ENCODE assay signal across 27 cellular contexts in the genomic region with DNA sequence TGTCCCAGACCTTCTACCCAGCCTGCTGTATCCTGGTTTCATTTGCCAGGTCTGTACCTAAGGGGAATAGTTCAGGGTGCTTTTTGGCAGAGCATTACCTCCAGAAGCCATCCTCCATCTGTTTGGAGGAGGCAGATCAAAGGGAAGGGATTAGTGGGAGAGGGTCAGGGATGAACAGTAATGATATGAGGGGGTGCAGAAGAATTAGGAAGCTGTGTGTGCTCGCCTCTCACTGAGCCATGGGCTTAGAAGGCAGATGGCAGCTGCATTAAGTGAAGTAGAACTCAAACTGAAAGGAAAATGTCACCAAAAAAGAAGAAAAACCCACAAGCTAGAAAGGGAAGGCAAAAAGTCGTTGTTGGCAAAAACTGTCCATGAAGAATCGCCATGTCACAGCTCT. TPM values are rescaled to one million over a fixed set of nuclear protein-coding genes. Genes with fewer than 3 reads are reported as not detected.
DNase-seq lines count a peak whose midpoint lies in the region; ATAC-seq and TF ChIP-seq lines count a peak whose summit lies in the region.
"Had no signal": no experiment of that assay in that cellular context is flagged by ENCODE, and none has a peak within 500 bp of the region (broad histone marks: within the 10 kb centered on the region; RNA-seq: fewer than 3 reads in every experiment).

No MANE protein-coding gene starts in this region.

- no peak overlapping the region for H3K4me3 Mint-ChIP-seq in activated CD8-positive, alpha-beta T cell treated with anti-CD3 and anti-CD28 coated beads, Interleukin-2, amount 10 ng/mL, durations not matched to agents 7 days and 5 days
- no peak overlapping the region for H3K4me3 Mint-ChIP-seq in activated CD8-positive, alpha-beta T cell treated with anti-CD3 and anti-CD28 coated beads for 36 hours
- H3K4me3 Mint-ChIP-seq in neural progenitor cell (no peak overlapping the region), endothelial cell (ENCODE audit: unreplicated experiment) (no peak overlapping the region)
- H3K4me3 Mint-ChIP-seq: CD14-positive monocyte, H9, HFFc6 had no signal

- H3K27me3 ChIP-seq in WERI-Rb-1 (ENCODE audit: insufficient read depth, low read depth, severe bottlenecking) (no peaks in the 10 kb centered on the region), neural progenitor cell (no peaks in the 10 kb centered on the region)
- H3K27me3 ChIP-seq: BE2C had no signal

- H3K9me3 Mint-ChIP-seq in activated CD8-positive, alpha-beta T cell treated with anti-CD3 and anti-CD28 coated beads, Interleukin-2, amount 10 ng/mL, durations not matched to agents 7 days and 5 days (ENCODE audit: insufficient read depth) = no peaks in the 10 kb centered on the region
- no peaks in the 10 kb centered on the region for H3K9me3 Mint-ChIP-seq in activated CD8-positive, alpha-beta T cell treated with anti-CD3 and anti-CD28 coated beads for 36 hours
- no peaks in the 10 kb centered on the region for H3K9me3 Mint-ChIP-seq in neural progenitor cell
- H3K9me3 Mint-ChIP-seq in endothelial cell (ENCODE audit: unreplicated experiment) = no peaks in the 10 kb centered on the region
- H3K9me3 Mint-ChIP-seq: CD14-positive monocyte, H9, HFFc6 had no signal

- no peaks in the 10 kb centered on the region for H3K27me3 Mint-ChIP-seq in activated CD8-positive, alpha-beta T cell treated with anti-CD3 and anti-CD28 coated beads, Interleukin-2, amount 10 ng/mL, durations not matched to agents 7 days and 5 days (ENCODE audit: low read depth)
- H3K27me3 Mint-ChIP-seq in activated CD8-positive, alpha-beta T cell treated with anti-CD3 and anti-CD28 coated beads for 36 hours = no peaks in the 10 kb centered on the region
- peaks cover 2% of the 10 kb centered on the region for H3K27me3 Mint-ChIP-seq in neural progenitor cell (ENCODE audit: insufficient read depth, low read depth)
- H3K27me3 Mint-ChIP-seq in endothelial cell (ENCODE audit: unreplicated experiment) = peaks cover 3% of the 10 kb centered on the region

- no peak for TF ChIP-seq CTCF in activated CD8-positive, alpha-beta T cell treated with anti-CD3 and anti-CD28 coated beads for 36 hours (IDR thresholded peaks at IDR 0.05)
- TF ChIP-seq CTCF in WERI-Rb-1 (IDR thresholded peaks at IDR 0.05; ENCODE audit: low read depth, low read length) (no peak), neural progenitor cell (IDR thresholded peaks at IDR 0.05) (no peak), endothelial cell (IDR thresholded peaks at IDR 0.05; ENCODE audit: unreplicated experiment) (no peak)

- no peak overlapping the region for H3K4me2 ChIP-seq in neural progenitor cell
- H3K4me2 ChIP-seq: SK-N-SH had no signal

- H3K4me1 Mint-ChIP-seq in activated CD8-positive, alpha-beta T cell treated with anti-CD3 and anti-CD28 coated beads, Interleukin-2, amount 10 ng/mL, durations not matched to agents 7 days and 5 days (ENCODE audit: low read depth) = no peaks in the 10 kb centered on the region
- no peaks in the 10 kb centered on the region for H3K4me1 Mint-ChIP-seq in activated CD8-positive, alpha-beta T cell treated with anti-CD3 and anti-CD28 coated beads for 36 hours (ENCODE audit: low read depth)
- H3K4me1 Mint-ChIP-seq in neural progenitor cell (peaks cover 3% of the 10 kb centered on the region), endothelial cell (ENCODE audit: unreplicated experiment) (peaks cover 8% of the 10 kb centered on the region)
- H3K4me1 Mint-ChIP-seq: CD14-positive monocyte, H9 had no signal

- H3K36me3 ChIP-seq in WERI-Rb-1 = peaks cover 66% of the 10 kb centered on the region
- H3K36me3 ChIP-seq in neural progenitor cell = no peaks in the 10 kb centered on the region

- H3K4me1 ChIP-seq in neural progenitor cell = peaks cover 4% of the 10 kb centered on the region
- H3K4me1 ChIP-seq: BE2C had no signal

- POLR2A ChIA-PET in activated CD8-positive, alpha-beta T cell treated with anti-CD3 and anti-CD28 coated beads, Interleukin-2, amount 10 ng/mL, durations not matched to agents 7 days and 5 days (lab: Charles Lee) = no interaction called here
- POLR2A ChIA-PET in activated CD8-positive, alpha-beta T cell treated with anti-CD3 and anti-CD28 coated beads for 36 hours (lab: Charles Lee) = no interaction called here

- H4K20me1 ChIP-seq in neural progenitor cell (ENCODE audit: low read depth) = no peaks in the 10 kb centered on the region

- H3K9me3 ChIP-seq in WERI-Rb-1 (ENCODE audit: severe bottlenecking) = no peaks in the 10 kb centered on the region
- H3K9me3 ChIP-seq in neural progenitor cell (ENCODE audit: low read depth) = no peaks in the 10 kb centered on the region
- H3K9me3 ChIP-seq: BE2C, SK-N-SH had no signal

- no peak overlapping the region for H2AFZ ChIP-seq in neural progenitor cell (replicated peaks)

- intact Hi-C loops in activated CD8-positive, alpha-beta T cell treated with anti-CD3 and anti-CD28 coated beads for 36 hours (cut with micrococcal nuclease) = no loop called here

- ATAC-seq in activated CD8-positive, alpha-beta T cell treated with anti-CD3 and anti-CD28 coated beads, Interleukin-2, amount 10 ng/mL, durations not matched to agents 7 days and 5 days = no peak
- ATAC-seq in activated CD8-positive, alpha-beta T cell treated with anti-CD3 and anti-CD28 coated beads for 36 hours = no peak
- ATAC-seq in GM21737 (IDR thresholded peaks at IDR 0.05; ENCODE audit: unreplicated experiment) = no peak
- ATAC-seq: K562, PC-3 had no signal

- DNase-seq in activated CD8-positive, alpha-beta T cell treated with anti-CD3 and anti-CD28 coated beads, Interleukin-2, amount 10 ng/mL, durations not matched to agents 7 days and 5 days = no peak
- DNase-seq in activated CD8-positive, alpha-beta T cell treated with anti-CD3 and anti-CD28 coated beads for 36 hours = no peak
- peak; percentile 6 for DNase-seq in NCI-H1694 (lab: John Stamatoyannopoulos, UW)
- peak; percentile 59 for DNase-seq in WERI-Rb-1
- no peak for DNase-seq in neural progenitor cell (ENCODE audit: low spot score)
- no peak for DNase-seq in endothelial cell (ENCODE audit: low spot score)
- DNase-seq in NCI-H187 treated with DMSO at 0.1 percent for 48 hours (lab: John Stamatoyannopoulos, UW) = no peak
- DNase-seq: 8988T; ACHN; BE2C; DND-41; H9; HFFc6; Kasumi-1; NCI-H1092 treated with DMSO at 0.1 percent for 48 hours; NCI-H1436; NCI-H2029; NCI-H226; NCI-H510A; NCI-H748 treated with DMSO at 0.1 percent for 48 hours; NK-92 treated with Interleukin-12 subunit alpha and Interleukin-12 subunit beta, amount 100 ng/mL, for 24 hours; PC-3; SK-N-SH; SW 1271 had no signal

- peak overlapping the region; percentile 78 for H3K27ac ChIP-seq in WERI-Rb-1
- no peak overlapping the region for H3K27ac ChIP-seq in neural progenitor cell

- H3K4me3 ChIP-seq in WERI-Rb-1 (ENCODE audit: low read depth, low read length) (no peak overlapping the region), neural progenitor cell (no peak overlapping the region)
- H3K4me3 ChIP-seq: K562 had no signal

- CTCF ChIA-PET in activated CD8-positive, alpha-beta T cell treated with anti-CD3 and anti-CD28 coated beads, Interleukin-2, amount 10 ng/mL, durations not matched to agents 7 days and 5 days (lab: Charles Lee) = interaction anchor here (0.5 kb wide), 1 partner anchor 471 kb away, joined by 3 read pairs; no protein-coding TSS in a partner anchor
- CTCF ChIA-PET in activated CD8-positive, alpha-beta T cell treated with anti-CD3 and anti-CD28 coated beads for 36 hours (lab: Charles Lee) = interaction anchor here (1.6 kb wide), 1 partner anchor 52 kb away, joined by 4 read pairs; no protein-coding TSS in a partner anchor

- H3K9ac ChIP-seq in neural progenitor cell = no peak overlapping the region
- H3K9ac ChIP-seq: SK-N-SH had no signal

- no peaks in the 10 kb centered on the region for H3K79me2 ChIP-seq in neural progenitor cell (ENCODE audit: low read depth)

- H3K27ac Mint-ChIP-seq in activated CD8-positive, alpha-beta T cell treated with anti-CD3 and anti-CD28 coated beads, Interleukin-2, amount 10 ng/mL, durations not matched to agents 7 days and 5 days = peak overlapping the region; percentile 19
- no peak overlapping the region for H3K27ac Mint-ChIP-seq in activated CD8-positive, alpha-beta T cell treated with anti-CD3 and anti-CD28 coated beads for 36 hours
- H3K27ac Mint-ChIP-seq in neural progenitor cell (peak overlapping the region; percentile 1), endothelial cell (ENCODE audit: unreplicated experiment) (no peak overlapping the region)
- H3K27ac Mint-ChIP-seq: H9, HFFc6 had no signal

- H3F3A ChIP-seq in neural progenitor cell (ENCODE audit: low read depth) = no peaks in the 10 kb centered on the region

- H3K36me3 Mint-ChIP-seq in activated CD8-positive, alpha-beta T cell treated with anti-CD3 and anti-CD28 coated beads, Interleukin-2, amount 10 ng/mL, durations not matched to agents 7 days and 5 days (ENCODE audit: low read depth) = peaks cover 22% of the 10 kb centered on the region
- H3K36me3 Mint-ChIP-seq in activated CD8-positive, alpha-beta T cell treated with anti-CD3 and anti-CD28 coated beads for 36 hours (ENCODE audit: low read depth) = peaks cover 22% of the 10 kb centered on the region
- H3K36me3 Mint-ChIP-seq in neural progenitor cell = peaks cover 22% of the 10 kb centered on the region
- H3K36me3 Mint-ChIP-seq in endothelial cell (ENCODE audit: low read depth, unreplicated experiment) = peaks cover 44% of the 10 kb centered on the region

RNA-seq across cellular contexts. Expression of a gene that starts 46.7 kb away (rescaled TPM):
- 10 to 100 TPM; 31.7 to 32.4 TPM for total RNA-seq in activated CD8-positive, alpha-beta T cell treated with anti-CD3 and anti-CD28 coated beads, Interleukin-2, amount 10 ng/mL, durations not matched to agents 7 days and 5 days
- total RNA-seq in activated CD8-positive, alpha-beta T cell treated with anti-CD3 and anti-CD28 coated beads for 36 hours = 10 to 100 TPM; 24.0 to 25.5 TPM
- total RNA-seq in neural progenitor cell (ENCODE audit: low replicate concordance) (24.2 and 26.0 TPM in 2 replicates), endothelial cell (ENCODE audit: unreplicated experiment) (28.6 TPM)

RNA-seq across cellular contexts. Expression of a gene that starts 58.3 kb away (rescaled TPM):
- total RNA-seq in activated CD8-positive, alpha-beta T cell treated with anti-CD3 and anti-CD28 coated beads, Interleukin-2, amount 10 ng/mL, durations not matched to agents 7 days and 5 days = 1 to 10 TPM; 1.0 to 1.1 TPM
- 1 to 10 TPM in 1 of 2 experiments, under 1 TPM in 1; 0.97 to 1.5 TPM for total RNA-seq in activated CD8-positive, alpha-beta T cell treated with anti-CD3 and anti-CD28 coated beads for 36 hours
- 8.2 and 16.3 TPM in 2 replicates for total RNA-seq in neural progenitor cell (ENCODE audit: low replicate concordance)
- 28.4 TPM for total RNA-seq in endothelial cell (ENCODE audit: unreplicated experiment)

Comparison
In these comparisons a context has a peak if more than half of its experiments do, and no peak if none do; other contexts are left out.
1. H3K27ac Mint-ChIP-seq: peak in activated CD8-positive, alpha-beta T cell treated with anti-CD3 and anti-CD28 coated beads, Interleukin-2, amount 10 ng/mL, durations not matched to agents 7 days and 5 days (single experiment) and neural progenitor cell (single experiment); none in activated CD8-positive, alpha-beta T cell treated with anti-CD3 and anti-CD28 coated beads for 36 hours (single experiment) and endothelial cell (single experiment).
2. DNase-seq: peak in NCI-H1694 (single experiment) and WERI-Rb-1 (single experiment); none in activated CD8-positive, alpha-beta T cell treated with anti-CD3 and anti-CD28 coated beads, Interleukin-2, amount 10 ng/mL, durations not matched to agents 7 days and 5 days (single experiment), activated CD8-positive, alpha-beta T cell treated with anti-CD3 and anti-CD28 coated beads for 36 hours (single experiment), neural progenitor cell (single experiment), endothelial cell (single experiment) and NCI-H187 treated with DMSO at 0.1 percent for 48 hours (single experiment).